23 cellular contexts compared by ENCODE assay signal in genomic region chr6:134389658-134390057, GRCh38.
"Had no signal": no experiment of that assay in that cellular context is flagged by ENCODE, and none has a peak within 500 bp of the region (broad histone marks: within the 10 kb centered on the region; RNA-seq: fewer than 3 reads in every experiment).

No MANE protein-coding gene starts in this region.

- H3K27ac Mint-ChIP-seq: natural killer cell treated with Interleukin-12 subunit alpha and Interleukin-12 subunit beta and Interleukin-15 and Interleukin-18, amount 100 ng/mL, for 72 hours; neural progenitor cell; progenitor cell of endocrine pancreas; stimulated activated naive CD8-positive, alpha-beta T cell treated with anti-CD3 and anti-CD28 coated beads, Interleukin-15, Interleukin-2, amounts not matched to agents 100 ng/mL and 50 ng/mL, for 24 hours had no signal

- H2AFZ ChIP-seq: neural progenitor cell had no signal

- H3K9me3 Mint-ChIP-seq: natural killer cell treated with Interleukin-12 subunit alpha and Interleukin-12 subunit beta and Interleukin-15 and Interleukin-18, amount 100 ng/mL, for 72 hours; stimulated activated naive CD8-positive, alpha-beta T cell treated with anti-CD3 and anti-CD28 coated beads, Interleukin-15, Interleukin-2, amounts not matched to agents 100 ng/mL and 50 ng/mL, for 24 hours had no signal

- H3K4me3 Mint-ChIP-seq: natural killer cell treated with Interleukin-12 subunit alpha and Interleukin-12 subunit beta and Interleukin-15 and Interleukin-18, amount 100 ng/mL, for 72 hours; neural progenitor cell; stimulated activated naive CD8-positive, alpha-beta T cell treated with anti-CD3 and anti-CD28 coated beads, Interleukin-15, Interleukin-2, amounts not matched to agents 100 ng/mL and 50 ng/mL, for 24 hours had no signal

- H3K36me3 ChIP-seq: gastroesophageal sphincter, neural progenitor cell, ovary, tibial artery, upper lobe of left lung, uterus had no signal

- ATAC-seq: gastroesophageal sphincter; left colon; left ventricle myocardium superior; natural killer cell treated with Interleukin-12 subunit alpha and Interleukin-12 subunit beta and Interleukin-15 and Interleukin-18, amount 100 ng/mL, for 72 hours; right cardiac atrium had no signal

- H3K9me3 ChIP-seq: gastroesophageal sphincter, ovary, tibial artery, upper lobe of left lung, uterus had no signal

- H3K4me3 ChIP-seq: dorsolateral prefrontal cortex, gastroesophageal sphincter, lung, neural progenitor cell, ovary, tibial artery, upper lobe of left lung, uterus had no signal

- H3K36me3 Mint-ChIP-seq: natural killer cell treated with Interleukin-12 subunit alpha and Interleukin-12 subunit beta and Interleukin-15 and Interleukin-18, amount 100 ng/mL, for 72 hours; neural progenitor cell had no signal

- H3K4me2 ChIP-seq: neural progenitor cell had no signal

- H3K9ac ChIP-seq: neural progenitor cell had no signal

- H3K4me1 ChIP-seq: gastroesophageal sphincter, neural progenitor cell, tibial artery, uterus had no signal

- DNase-seq: cortex of kidney; dorsolateral prefrontal cortex; effector CD8-positive, alpha-beta T cell; glutamatergic neuron; kidney; left colon; left ventricle myocardium superior; mesenchymal stem cell; midbrain; nucleus accumbens; ovary; right cardiac atrium; small intestine; stimulated activated CD4-positive, alpha-beta T cell treated with anti-CD3 and anti-CD28 coated beads, Interleukin-12 subunit alpha, Interleukin-12 subunit beta, amount 100 ng/mL, for 4 hours; tibial artery; uterus had no signal

- H3K27ac ChIP-seq: dorsolateral prefrontal cortex, gastroesophageal sphincter, neural progenitor cell, ovary, tibial artery, upper lobe of left lung, uterus had no signal

- H3K27me3 ChIP-seq: dorsolateral prefrontal cortex, gastroesophageal sphincter, neural progenitor cell, ovary, tibial artery, upper lobe of left lung, uterus had no signal

- H3K27me3 Mint-ChIP-seq: progenitor cell of endocrine pancreas; stimulated activated naive CD8-positive, alpha-beta T cell treated with anti-CD3 and anti-CD28 coated beads, Interleukin-15, Interleukin-2, amounts not matched to agents 100 ng/mL and 50 ng/mL, for 24 hours had no signal
